7 cellular contexts compared by ENCODE assay signal in genomic region chr7:56112244-56112643, GRCh38. TPM values are rescaled to one million over a fixed set of nuclear protein-coding genes. Genes with fewer than 3 reads are reported as not detected.
"Had no signal": no experiment of that assay in that cellular context is flagged by ENCODE, and none has a peak within 500 bp of the region (broad histone marks: within the 10 kb centered on the region; RNA-seq: fewer than 3 reads in every experiment).

No MANE protein-coding gene starts in this region.

RNA-seq across cellular contexts. Expression of gene NUPR2, which starts 4.0 kb away (rescaled TPM):
- total RNA-seq: GM23248, GM23338, H1, H4, H7, H9, HFFc6 had no signal
- polyA plus RNA-seq: GM23248, GM23338, H1 had no signal

RNA-seq across cellular contexts. Expression of gene CHCHD2, which starts 6.0 kb away (rescaled TPM):
- total RNA-seq: GM23338 had no signal

RNA-seq across cellular contexts. Expression of gene PHKG1, which starts 19.5 kb away (rescaled TPM):
- total RNA-seq: GM23338 had no signal
- polyA plus RNA-seq: GM23338 had no signal
